8 cellular contexts compared by ENCODE assay signal in the genomic region with DNA sequence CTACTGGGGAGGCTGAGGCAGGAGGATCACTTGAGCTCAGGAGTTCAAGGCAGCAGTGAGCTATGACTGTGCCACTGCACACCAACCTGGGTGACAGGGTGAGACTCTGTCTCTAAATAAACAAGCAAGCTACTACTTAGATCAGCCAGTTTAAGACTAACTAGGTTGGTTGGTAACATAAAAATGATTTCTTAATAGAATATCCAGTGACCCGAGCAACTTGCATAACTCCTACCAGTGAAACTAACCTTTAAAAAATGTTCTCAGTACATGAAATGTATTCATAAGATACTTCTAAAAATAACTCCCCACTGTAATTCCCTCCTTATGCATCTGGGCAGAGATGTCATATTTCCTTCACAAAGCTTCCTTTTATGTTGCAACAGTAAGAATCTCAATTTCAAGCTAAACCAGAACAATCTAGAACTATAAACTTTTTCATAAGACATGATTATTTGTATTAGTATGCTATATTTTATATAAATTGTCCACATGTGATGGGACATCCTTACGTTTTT. TPM values are rescaled to one million over a fixed set of nuclear protein-coding genes. Genes with fewer than 3 reads are reported as not detected.
DNase-seq lines count a peak whose midpoint lies in the region; ATAC-seq, FAIRE-seq and TF ChIP-seq lines count a peak whose summit lies in the region.

No MANE protein-coding gene starts in this region.

- 31 to 44% methylated on average over 2 of the region's 2 CpGs for WGBS in pancreas, 2 donors

- H3K36me3 Mint-ChIP-seq in activated CD4-positive, alpha-beta T cell treated with anti-CD3 and anti-CD28 coated beads for 36 hours (ENCODE audit: low read depth): peaks cover 21% of the 10 kb centered on the region

- H3K36me3 ChIP-seq in OCI-LY1 (ENCODE audit: insufficient read depth, low read length) (peaks cover 22% of the 10 kb centered on the region), pancreas (no peaks in the 10 kb centered on the region)

- peak overlapping the region; percentile 81 for H3K9ac ChIP-seq in OCI-LY1 (ENCODE audit: low read length)

- peak overlapping the region; percentile 75 for H3K4me2 ChIP-seq in OCI-LY1 (ENCODE audit: low read length)

- POLR2A ChIA-PET in activated CD4-positive, alpha-beta T cell treated with anti-CD3 and anti-CD28 coated beads for 36 hours (lab: Charles Lee): interaction anchor here (1.3 to 1.8 kb wide), 2 partner anchors 16 to 19 kb away, joined by 5 read pairs; a partner anchor contains a TSS

- ATAC-seq in activated CD4-positive, alpha-beta T cell treated with anti-CD3 and anti-CD28 coated beads for 36 hours: peak; percentile 60
- ATAC-seq in pancreas (peak in 3 of 4 donors; percentile 42 to 73 (median 65)), GM19397 (IDR thresholded peaks at IDR 0.05; ENCODE audit: unreplicated experiment) (no peak)

- peaks cover 53% of the 10 kb centered on the region for H3K79me2 ChIP-seq in OCI-LY1 (ENCODE audit: insufficient read depth, low read length)

- H3K4me1 ChIP-seq in OCI-LY1 (ENCODE audit: insufficient read depth, low read length, severe bottlenecking) (peaks cover 43% of the 10 kb centered on the region), pancreas (peaks cover 0 to 29% (median 18%) of the 10 kb centered on the region in 3 donors)

- H3K9me2 ChIP-seq in OCI-LY1 (ENCODE audit: low read depth, low read length): no peaks in the 10 kb centered on the region

- H3F3A ChIP-seq in OCI-LY1 (ENCODE audit: insufficient read depth, low read length): no peaks in the 10 kb centered on the region

- H2AFZ ChIP-seq in OCI-LY1 (ENCODE audit: low read length): no peak overlapping the region

- H4K20me1 ChIP-seq in OCI-LY1 (ENCODE audit: insufficient read depth, low read length): no peaks in the 10 kb centered on the region

- no peak for FAIRE-seq in pancreas (lab: Jason Lieb, UNC)

- CTCF ChIA-PET in activated CD4-positive, alpha-beta T cell treated with anti-CD3 and anti-CD28 coated beads for 36 hours (lab: Charles Lee): interaction anchor here (0.7 to 8.7 kb wide), 13 partner anchors 9 to 221 kb away, joined by 3 to 102 read pairs (median 6); a partner anchor contains a TSS

- no peak for TF ChIP-seq CTCF in OCI-LY1 (IDR thresholded peaks at IDR 0.05; ENCODE audit: low read length)
- TF ChIP-seq CTCF in dorsolateral prefrontal cortex (IDR thresholded peaks at IDR 0.05 in 54 of 56, conservative IDR thresholded peaks at IDR 0.05 in 2 of 56; ENCODE audit: low read depth in 1 of 56, partially characterized antibody in 56 of 56): no peak
- no peak for TF ChIP-seq CTCF in pancreas (IDR thresholded peaks at IDR 0.05)

- H3K27ac Mint-ChIP-seq in activated CD4-positive, alpha-beta T cell treated with anti-CD3 and anti-CD28 coated beads for 36 hours: peak overlapping the region; percentile 95

- H3K4me3 Mint-ChIP-seq in activated CD4-positive, alpha-beta T cell treated with anti-CD3 and anti-CD28 coated beads for 36 hours: peak overlapping the region; percentile 83

- H3K27me3 ChIP-seq in OCI-LY1 (ENCODE audit: insufficient read depth, low read length) (no peaks in the 10 kb centered on the region), dorsolateral prefrontal cortex (no peaks in the 10 kb centered on the region), pancreas (no peaks in the 10 kb centered on the region)

- H3K27ac ChIP-seq in OCI-LY1 (ENCODE audit: low read depth, low read length, poor library complexity, severe bottlenecking) (peak overlapping the region; percentile 81), dorsolateral prefrontal cortex (peak overlapping the region; percentile 41 to 94 (median 85)), pancreas (peak overlapping the region in 2 of 4 donors; percentile 43 to 61)

- H3K9me3 Mint-ChIP-seq in activated CD4-positive, alpha-beta T cell treated with anti-CD3 and anti-CD28 coated beads for 36 hours (ENCODE audit: low read depth): peaks cover 8% of the 10 kb centered on the region

- H3K27me3 Mint-ChIP-seq in activated CD4-positive, alpha-beta T cell treated with anti-CD3 and anti-CD28 coated beads for 36 hours: no peaks in the 10 kb centered on the region

- intact Hi-C loops in activated CD4-positive, alpha-beta T cell treated with anti-CD3 and anti-CD28 coated beads for 36 hours (cut with DNase I, micrococcal nuclease): loop anchor here (1.0 to 5.0 kb wide), 8 partner anchors 15 to 295 kb away; a partner anchor contains a TSS
- intact Hi-C loops in dorsolateral prefrontal cortex (cut with DNase I): no loop called here
- intact Hi-C loops in pancreas (cut with DNase I): no loop called here

- DNase-seq in activated CD4-positive, alpha-beta T cell treated with anti-CD3 and anti-CD28 coated beads for 36 hours: peak; percentile 48
- DNase-seq in activated CD4-positive, alpha-beta T cell treated with anti-CD3 and anti-CD28 coated beads for 1 hour: no peak
- no peak for DNase-seq in dorsolateral prefrontal cortex
- DNase-seq in pancreas: no peak
- DNase-seq in KG1 (lab: John Stamatoyannopoulos, UW): no peak
- no peak for DNase-seq in NCI-H2227 (lab: John Stamatoyannopoulos, UW; ENCODE audit: unreplicated experiment)

- peaks cover 49% of the 10 kb centered on the region for H3K4me1 Mint-ChIP-seq in activated CD4-positive, alpha-beta T cell treated with anti-CD3 and anti-CD28 coated beads for 36 hours

- no peaks in the 10 kb centered on the region for H3K9me3 ChIP-seq in OCI-LY1 (ENCODE audit: low read length)
- H3K9me3 ChIP-seq in pancreas: no peaks in the 10 kb centered on the region

- peak overlapping the region; percentile 70 for H3K4me3 ChIP-seq in OCI-LY1 (ENCODE audit: low read depth, low read length, poor library complexity, severe bottlenecking)
- peak overlapping the region in 37 of 59 donors; percentile 0 to 46 (median 20) for H3K4me3 ChIP-seq in dorsolateral prefrontal cortex
- H3K4me3 ChIP-seq in pancreas: no peak overlapping the region

RNA-seq across cellular contexts. Expression of a gene that starts 15.8 kb away (rescaled TPM):
- total RNA-seq in activated CD4-positive, alpha-beta T cell treated with anti-CD3 and anti-CD28 coated beads for 36 hours: 10 to 100 TPM; 49.4 to 51.1 TPM
- total RNA-seq in dorsolateral prefrontal cortex (100 to 1,000 TPM in 1 of 120 experiments, 10 to 100 TPM in 119; 47.3 to 103 (median 73.3) TPM), pancreas (10 to 100 TPM in 4 of 6 donors, 1 to 10 TPM in 2; 8.9 to 21.0 (median 12.5) TPM)
- 10 to 100 TPM in 1 of 2 donors, 1 to 10 TPM in 1; 7.9 to 11.1 TPM for polyA plus RNA-seq in pancreas

RNA-seq across cellular contexts. Expression of a gene that starts 19.5 kb away (rescaled TPM):
- 10 to 100 TPM; 18.7 to 19.1 TPM for total RNA-seq in activated CD4-positive, alpha-beta T cell treated with anti-CD3 and anti-CD28 coated beads for 36 hours
- total RNA-seq in dorsolateral prefrontal cortex: 10 to 100 TPM; 27.0 to 62.6 (median 45.6) TPM
- 10 to 100 TPM; 12.5 to 26.8 (median 15.4) TPM for total RNA-seq in pancreas
- 10 to 100 TPM; 10.6 to 14.8 TPM for polyA plus RNA-seq in pancreas

Comparison
In these comparisons a context has a peak if more than half of its experiments do, and no peak if none do; other contexts are left out.
1. H3K4me3 ChIP-seq: peak in OCI-LY1 (single experiment) and dorsolateral prefrontal cortex (37 of 59); none in pancreas (0 of 4).
2. intact Hi-C loops: an anchor here in activated CD4-positive, alpha-beta T cell treated with anti-CD3 and anti-CD28 coated beads for 36 hours (1.0 to 5.0 kb wide); none called in dorsolateral prefrontal cortex and pancreas.